ENCODE assay signal across 12 cellular contexts in the genomic region with DNA sequence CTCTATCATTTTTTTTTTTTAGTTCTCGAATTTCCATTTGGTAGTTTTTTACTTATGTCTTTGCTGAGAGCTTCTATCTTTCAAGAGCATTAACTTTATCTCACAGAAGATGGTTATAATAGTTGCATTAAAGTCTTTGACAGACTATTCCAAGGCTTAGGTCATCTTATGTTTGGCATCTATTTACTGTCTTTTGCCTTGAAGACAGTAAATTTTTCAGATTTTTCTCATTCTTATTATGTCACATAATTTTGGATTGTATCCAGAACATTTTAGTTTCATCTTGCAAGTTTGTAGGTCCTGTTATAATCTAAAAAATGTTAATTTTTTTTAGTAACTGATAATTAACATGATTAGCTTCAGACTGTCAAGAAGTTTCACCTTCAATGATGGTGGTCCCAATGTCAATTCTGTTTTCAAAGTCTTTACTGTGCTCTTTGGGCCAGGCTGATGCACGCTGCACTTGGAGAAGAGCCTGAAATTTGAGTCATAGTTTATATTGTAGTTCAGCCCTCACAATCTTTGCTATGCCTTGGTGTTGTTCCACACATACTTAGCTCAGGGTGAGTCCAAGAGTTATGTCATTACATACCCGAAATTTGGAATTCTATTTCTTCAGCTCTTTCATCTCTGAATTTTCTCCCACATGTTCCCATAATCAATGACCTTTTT.
DNase-seq lines count a peak whose midpoint lies in the region; ATAC-seq, FAIRE-seq and TF ChIP-seq lines count a peak whose summit lies in the region.
"Had no signal": no experiment of that assay in that cellular context is flagged by ENCODE, and none has a peak within 500 bp of the region (broad histone marks: within the 10 kb centered on the region; RNA-seq: fewer than 3 reads in every experiment).

No MANE protein-coding gene starts in this region.

- intact Hi-C loops in posterior vena cava (cut with DNase I) = no loop called here

- TF ChIP-seq CTCF in keratinocyte (optimal IDR thresholded peaks at IDR 0.05 in 1 of 3, IDR thresholded peaks at IDR 0.05 in 1 of 3, conservative IDR thresholded peaks at IDR 0.05 in 1 of 3; ENCODE audit: extremely low read depth in 1 of 3, insufficient read depth in 2 of 3, low read length in 3 of 3) = no peak

- peak overlapping the region; percentile 6 for H3K4me2 ChIP-seq in keratinocyte (ENCODE audit: control insufficient read depth, extremely low read depth, insufficient read depth, low read depth, low read length)

- DNase-seq in A172 (ENCODE audit: low spot score) (peak; percentile 86), HPDE6-E6E7 (ENCODE audit: extremely low spot score) (peak; percentile 35), astrocyte of the hippocampus (ENCODE audit: low read depth, low spot score) (peak; percentile 88), keratinocyte (ENCODE audit: low read depth, low spot score) (no peak), superior temporal gyrus (ENCODE audit: extremely low spot score) (no peak), posterior vena cava (ENCODE audit: low spot score) (no peak), SIG-M5 treated with dmso at 0.1 percent for 504 hours (lab: John Stamatoyannopoulos, UW; ENCODE audit: unreplicated experiment) (no peak)
- DNase-seq: activated CD8-positive, alpha-beta T cell treated with anti-CD3 and anti-CD28 coated beads for 36 hours; BE2C; NCI-H524 treated with DMSO at 0.1 percent for 48 hours had no signal

- dilution Hi-C loops in keratinocyte (cut with MboI; ENCODE audit: extremely low pct_ligation_motif_present, low sequenced_read_pairs) = no loop called here

- peaks cover 26% of the 10 kb centered on the region for H3K4me1 ChIP-seq in keratinocyte (ENCODE audit: control insufficient read depth, extremely low read depth, insufficient read depth, low read length)
- H3K4me1 ChIP-seq: BE2C, prostate gland had no signal

- H3K9me1 ChIP-seq in keratinocyte (ENCODE audit: control insufficient read depth, extremely low read depth, insufficient read depth, low read length) = no peaks in the 10 kb centered on the region

- H3K4me3 ChIP-seq in keratinocyte (ENCODE audit: control insufficient read depth in 2 of 3, extremely low read depth in 1 of 3, insufficient read depth in 2 of 3, low read depth in 1 of 3, low read length in 3 of 3) = no peak overlapping the region
- H3K4me3 ChIP-seq: prostate gland had no signal

- peak; percentile 73 for FAIRE-seq in keratinocyte (lab: Jason Lieb, UNC)

- H3K79me2 ChIP-seq in keratinocyte (ENCODE audit: control insufficient read depth, insufficient read depth, low read length) = no peaks in the 10 kb centered on the region

- no peak overlapping the region for H3K27ac ChIP-seq in keratinocyte (ENCODE audit: control insufficient read depth, insufficient read depth, low read length)
- H3K27ac ChIP-seq: prostate gland had no signal

- H3K9ac ChIP-seq in keratinocyte (ENCODE audit: control insufficient read depth, extremely low read depth, insufficient read depth, low read length) = no peak overlapping the region

- no peaks in the 10 kb centered on the region for H3K36me3 ChIP-seq in keratinocyte (ENCODE audit: control insufficient read depth in 2 of 2, extremely low read depth in 1 of 2, insufficient read depth in 2 of 2, low read length in 2 of 2)
- H3K36me3 ChIP-seq: BE2C, prostate gland had no signal

- H3K27me3 ChIP-seq in keratinocyte (ENCODE audit: control insufficient read depth, extremely low read depth, insufficient read depth, low read length) = no peaks in the 10 kb centered on the region
- H3K27me3 ChIP-seq: BE2C had no signal

- H2AFZ ChIP-seq in keratinocyte (ENCODE audit: control insufficient read depth, low read length) = no peak overlapping the region

- no peak for ATAC-seq in GM21529 (IDR thresholded peaks at IDR 0.05; ENCODE audit: unreplicated experiment)
- ATAC-seq: activated CD8-positive, alpha-beta T cell treated with anti-CD3 and anti-CD28 coated beads for 36 hours had no signal

- no peaks in the 10 kb centered on the region for H4K20me1 ChIP-seq in keratinocyte (ENCODE audit: control insufficient read depth, extremely low read depth, insufficient read depth, low read length)

- no peaks in the 10 kb centered on the region for H3K9me3 ChIP-seq in keratinocyte (ENCODE audit: control insufficient read depth, low read depth, low read length)
- H3K9me3 ChIP-seq: BE2C, prostate gland had no signal

Comparison
In these comparisons a context has a peak if more than half of its experiments do, and no peak if none do; other contexts are left out.
1. DNase-seq: peak in A172 (single experiment), HPDE6-E6E7 (single experiment) and astrocyte of the hippocampus (single experiment); none in keratinocyte (single experiment), superior temporal gyrus (single experiment), posterior vena cava (single experiment) and SIG-M5 treated with dmso at 0.1 percent for 504 hours (single experiment).